29 cellular contexts compared by ENCODE assay signal in genomic region chr2:227413371-227413770, GRCh38. TPM values are rescaled to one million over a fixed set of nuclear protein-coding genes. Genes with fewer than 3 reads are reported as not detected.
A peak's percentile ranks its signal among the peaks of the same experiment; 100 is the strongest.
DNase-seq lines count a peak whose midpoint lies in the region; ATAC-seq, FAIRE-seq and TF ChIP-seq lines count a peak whose summit lies in the region.
"Had no signal": no experiment of that assay in that cellular context is flagged by ENCODE, and none has a peak within 500 bp of the region (broad histone marks: within the 10 kb centered on the region; RNA-seq: fewer than 3 reads in every experiment).

No MANE protein-coding gene starts in this region.

- H3K36me3 ChIP-seq in BLaER1 treated with 17β-estradiol and CSF1 and Interleukin-3, amounts not matched to agents 10 nM and 100 nM, result no peaks in the 10 kb centered on the region
- H3K36me3 ChIP-seq: esophagus muscularis mucosa, gastroesophageal sphincter, pancreas, spleen, thyroid gland had no signal

- H3K4me2 ChIP-seq in A549, result peak overlapping the region; percentile 1; the same call in 1 of the 3 replicates
- H3K4me2 ChIP-seq in BLaER1 treated with 17β-estradiol and CSF1 and Interleukin-3, amounts not matched to agents 10 nM and 100 nM, result peak overlapping the region in 7 of 11 experiments; percentile 15 to 87 (median 73); a peak in 12 of 22 replicates

- H3K4me3 ChIP-seq in A549, result no peak overlapping the region
- H3K4me3 ChIP-seq in BLaER1 treated with 17β-estradiol and CSF1 and Interleukin-3, amounts not matched to agents 10 nM and 100 nM, result no peak overlapping the region
- no peak overlapping the region for H3K4me3 ChIP-seq in foreskin fibroblast (ENCODE audit: low read depth in 1 of 2, low read length in 2 of 2)
- H3K4me3 ChIP-seq: esophagus muscularis mucosa, gastroesophageal sphincter, K562, pancreas, spleen, thyroid gland had no signal

- peak overlapping the region; percentile 62 to 88 for H3K27ac ChIP-seq in A549
- peak overlapping the region; percentile 37 to 95 (median 90); a peak in 18 of 22 replicates for H3K27ac ChIP-seq in BLaER1 treated with 17β-estradiol and CSF1 and Interleukin-3, amounts not matched to agents 10 nM and 100 nM
- H3K27ac ChIP-seq: esophagus muscularis mucosa, gastroesophageal sphincter, pancreas, thyroid gland had no signal

- H3K4me1 ChIP-seq in A549, result peaks cover 70% of the 10 kb centered on the region
- peaks cover 24 to 98% (median 75%) of the 10 kb centered on the region in 10 experiments for H3K4me1 ChIP-seq in BLaER1 treated with 17β-estradiol and CSF1 and Interleukin-3, amounts not matched to agents 10 nM and 100 nM
- H3K4me1 ChIP-seq: gastroesophageal sphincter, pancreas, thyroid gland had no signal

- H3K9me3 ChIP-seq in A549, result no peaks in the 10 kb centered on the region
- no peaks in the 10 kb centered on the region for H3K9me3 ChIP-seq in BLaER1 treated with 17β-estradiol and CSF1 and Interleukin-3, amounts not matched to agents 10 nM and 100 nM (replicated peaks in 1 of 11)
- H3K9me3 ChIP-seq: esophagus muscularis mucosa, gastroesophageal sphincter, pancreas, spleen, thyroid gland had no signal

- H3K36me3 Mint-ChIP-seq in chondrocyte (ENCODE audit: low read depth) (no peaks in the 10 kb centered on the region), neural crest cell (ENCODE audit: low read depth) (no peaks in the 10 kb centered on the region)
- H3K36me3 Mint-ChIP-seq: mesothelial cell of epicardium, natural killer cell had no signal

- no peaks in the 10 kb centered on the region for H3K27me3 ChIP-seq in BLaER1 treated with 17β-estradiol and CSF1 and Interleukin-3, amounts not matched to agents 10 nM and 100 nM
- H3K27me3 ChIP-seq: esophagus muscularis mucosa, gastroesophageal sphincter, pancreas, spleen, thyroid gland had no signal

- H3K9me3 Mint-ChIP-seq in chondrocyte (ENCODE audit: low read depth), result no peaks in the 10 kb centered on the region
- H3K9me3 Mint-ChIP-seq in neural crest cell, result no peaks in the 10 kb centered on the region
- H3K9me3 Mint-ChIP-seq: activated B cell treated with CpG ODN at 0.5 μM for 24 hours, mesothelial cell of epicardium, natural killer cell had no signal

- peak overlapping the region in 1 of 11 experiments; percentile 40; a peak in 2 of 22 replicates for H3K9ac ChIP-seq in BLaER1 treated with 17β-estradiol and CSF1 and Interleukin-3, amounts not matched to agents 10 nM and 100 nM

- 92% methylated on average over 8 of the region's 8 CpGs for WGBS in A549 (ENCODE audit: missing lambda C conversion rate)

- TF ChIP-seq POLR2A in A549 (IDR thresholded peaks at IDR 0.05; ENCODE audit: low read length) (no peak), GM12892 (IDR thresholded peaks at IDR 0.05; ENCODE audit: low read depth, low read length) (no peak)

- ATAC-seq in A549, result no peak
- ATAC-seq: gastroesophageal sphincter, K562, left ventricle myocardium superior, natural killer cell, pancreas had no signal

- no peak for TF ChIP-seq RAD21 in A549 (conservative IDR thresholded peaks at IDR 0.05 in 1 of 2, IDR thresholded peaks at IDR 0.05 in 1 of 2)

- DNase-seq in A549 (ENCODE audit: low read depth in 1 of 2, low spot score in 1 of 2) (no peak), chondrocyte (ENCODE audit: low spot score) (no peak), neural crest cell (ENCODE audit: low read depth, low spot score) (no peak), GM12892 (ENCODE audit: insufficient read length) (no peak), GOT3 (lab: John Stamatoyannopoulos, UW) (no peak), foreskin fibroblast (no peak)
- DNase-seq: activated B cell treated with CpG ODN at 0.5 μM for 24 hours; activated CD8-positive, alpha-beta memory T cell treated with anti-CD3 and anti-CD28 coated beads for 24 hours; hypothalamus; left ventricle myocardium superior; MM.1S; natural killer cell; NCI-H1417 treated with DMSO at 0.1 percent for 48 hours; NCI-H2081 treated with DMSO at 0.1 percent for 48 hours; NCI-H82; pancreas; spleen; stimulated activated CD4-positive, alpha-beta T cell treated with anti-CD3 and anti-CD28 coated beads, Interleukin-2, amount 100 ng/mL, for 48 hours; stimulated activated naive CD4-positive, alpha-beta T cell; thyroid gland had no signal

- no peak for FAIRE-seq in A549 (lab: Jason Lieb, UNC)
- FAIRE-seq in GM12892 (lab: Jason Lieb, UNC), result no peak
- FAIRE-seq: colon, G401.6, K562, pancreas had no signal

- no peak for TF ChIP-seq EP300 in A549 (IDR thresholded peaks at IDR 0.05)

- no peaks in the 10 kb centered on the region for H3K27me3 Mint-ChIP-seq in chondrocyte (ENCODE audit: low read depth)
- H3K27me3 Mint-ChIP-seq in neural crest cell (ENCODE audit: low read depth), result no peaks in the 10 kb centered on the region
- H3K27me3 Mint-ChIP-seq: activated B cell treated with CpG ODN at 0.5 μM for 24 hours had no signal

- POLR2A ChIA-PET in A549 (lab: Yijun Ruan, JAX), result no interaction called here

- peak overlapping the region; percentile 3 for H3K27ac Mint-ChIP-seq in chondrocyte (ENCODE audit: unreplicated experiment)
- peak overlapping the region; percentile 76 for H3K27ac Mint-ChIP-seq in neural crest cell (ENCODE audit: unreplicated experiment)
- H3K27ac Mint-ChIP-seq: activated B cell treated with CpG ODN at 0.5 μM for 24 hours, mesothelial cell of epicardium, natural killer cell had no signal

- CTCF ChIA-PET in A549 (lab: Yijun Ruan, JAX), result interaction anchor here (0.8 kb wide), 1 partner anchor 100 kb away, joined by 3 read pairs; no protein-coding TSS in a partner anchor

- H4K20me1 ChIP-seq in BLaER1 treated with 17β-estradiol and CSF1 and Interleukin-3, amounts not matched to agents 10 nM and 100 nM, result no peaks in the 10 kb centered on the region

- H3K4me1 Mint-ChIP-seq in chondrocyte (ENCODE audit: low read depth) (peaks cover 42% of the 10 kb centered on the region), neural crest cell (peaks cover 12% of the 10 kb centered on the region)
- H3K4me1 Mint-ChIP-seq: natural killer cell had no signal

- TF ChIP-seq CTCF in A549 (IDR thresholded peaks at IDR 0.05) (no peak), chondrocyte (IDR thresholded peaks at IDR 0.05) (no peak), neural crest cell (conservative IDR thresholded peaks at IDR 0.05) (no peak), foreskin fibroblast (IDR thresholded peaks at IDR 0.05; ENCODE audit: low read depth, low read length) (no peak)

- H3K4me3 Mint-ChIP-seq in chondrocyte (ENCODE audit: unreplicated experiment), result no peak overlapping the region
- no peak overlapping the region for H3K4me3 Mint-ChIP-seq in neural crest cell
- H3K4me3 Mint-ChIP-seq: activated B cell treated with CpG ODN at 0.5 μM for 24 hours, mesothelial cell of epicardium, natural killer cell had no signal

TF ChIP-seq in A549, 52 proteins besides CTCF, POLR2A, EP300 and RAD21 (continues in another document):
- no peak for TF ChIP-seq MAZ (IDR thresholded peaks at IDR 0.05; ENCODE audit: borderline replicate concordance, low read depth, low read length)
- no peak for TF ChIP-seq ZC3H11A (IDR thresholded peaks at IDR 0.05)
- no peak for TF ChIP-seq HES2 (IDR thresholded peaks at IDR 0.05)
- no peak for TF ChIP-seq NR3C1 (IDR thresholded peaks at IDR 0.05)
- no peak for TF ChIP-seq FOSB (CRISPR knock-in tag; IDR thresholded peaks at IDR 0.05)
- no peak for TF ChIP-seq NPAS2 (CRISPR knock-in tag; IDR thresholded peaks at IDR 0.05; ENCODE audit: borderline replicate concordance)
- no peak for TF ChIP-seq MYC (IDR thresholded peaks at IDR 0.05; ENCODE audit: borderline replicate concordance, low read length)
- no peak for TF ChIP-seq PHF8 (IDR thresholded peaks at IDR 0.05; ENCODE audit: borderline replicate concordance, low read depth)
- TF ChIP-seq MAFK (IDR thresholded peaks at IDR 0.05; ENCODE audit: partially characterized antibody), result no peak

RNA-seq across cellular contexts. Expression of gene SCYGR1, which starts 25.6 kb away (rescaled TPM):
- polyA plus RNA-seq in A549 (2011; rRNA removed) (not detected in 2 replicates), A549 (2017; fragmentation: RNase III; extraction: RNeasy Plus Mini Kit Qiagen cat#74134 plus additional on column Dnase treatment) (not detected in 3 replicates)
- polyA plus RNA-seq in A549 (2012; cell fraction: cytosol; rRNA removed), result not detected in 2 replicates
- not detected in 2 replicates for polyA plus RNA-seq in A549 (2012; cell fraction: nucleus; rRNA removed)
- not detected in 2 replicates for polyA minus RNA-seq in A549 (2011; rRNA and poly(A)+ RNA removed)
- total RNA-seq in chondrocyte (not detected in 3 replicates), neural crest cell (not detected in 2 replicates)
- not detected for polyA plus RNA-seq in GM12892 (2012; ENCODE audit: missing spikeins)
- total RNA-seq: activated B cell treated with CpG ODN at 0.5 μM for 24 hours, esophagus muscularis mucosa, gastroesophageal sphincter, HT1080, K562, left ventricle myocardium superior, mesothelial cell of epicardium, natural killer cell, OCI-LY7, pancreas, spleen, thyroid gland had no signal
- polyA plus RNA-seq: K562, pancreas, spleen had no signal

RNA-seq across cellular contexts. Expression of gene TM4SF20, which starts 34.3 kb away (rescaled TPM):
- 136 and 160 TPM in 2 replicates for polyA plus RNA-seq in A549 (2011; rRNA removed)
- 12.5 and 15.3 TPM in 2 replicates for polyA plus RNA-seq in A549 (2012; cell fraction: cytosol; rRNA removed)
- polyA plus RNA-seq in A549 (2012; cell fraction: nucleus; rRNA removed), result 4.3 and 6.4 TPM in 2 replicates
- polyA plus RNA-seq in A549 (2017; fragmentation: RNase III; extraction: RNeasy Plus Mini Kit Qiagen cat#74134 plus additional on column Dnase treatment), result 37.5 to 59.3 TPM (median 42.7 TPM) in 3 replicates
- 47.5 and 54.8 TPM in 2 replicates for polyA minus RNA-seq in A549 (2011; rRNA and poly(A)+ RNA removed)
- not detected in 3 replicates for total RNA-seq in chondrocyte
- total RNA-seq in neural crest cell, result not detected in 2 replicates
- not detected for polyA plus RNA-seq in GM12892 (2012; ENCODE audit: missing spikeins)
- total RNA-seq: activated B cell treated with CpG ODN at 0.5 μM for 24 hours, esophagus muscularis mucosa, gastroesophageal sphincter, HT1080, K562, left ventricle myocardium superior, mesothelial cell of epicardium, natural killer cell, OCI-LY7, pancreas, spleen, thyroid gland had no signal
- polyA plus RNA-seq: K562, pancreas, spleen had no signal

RNA-seq across cellular contexts. Expression of gene AGFG1, which starts 58.6 kb away (rescaled TPM):
- 384 and 415 TPM in 2 replicates for polyA plus RNA-seq in A549 (2011; rRNA removed)
- polyA plus RNA-seq in A549 (2012; cell fraction: cytosol; rRNA removed), result 107 and 152 TPM in 2 replicates
- polyA plus RNA-seq in A549 (2012; cell fraction: nucleus; rRNA removed), result 116 and 183 TPM in 2 replicates
- polyA plus RNA-seq in A549 (2017; fragmentation: RNase III; extraction: RNeasy Plus Mini Kit Qiagen cat#74134 plus additional on column Dnase treatment), result 96.9 to 104 TPM (median 100 TPM) in 3 replicates
- polyA minus RNA-seq in A549 (2011; rRNA and poly(A)+ RNA removed), result 677 and 730 TPM in 2 replicates
- total RNA-seq in chondrocyte, result 49.3 to 49.5 TPM (median 49.3 TPM) in 3 replicates
- total RNA-seq in neural crest cell, result 68.9 and 71.6 TPM in 2 replicates
- 68.9 TPM for polyA plus RNA-seq in GM12892 (2012; ENCODE audit: missing spikeins)
